ENCODE assay signal across 16 cellular contexts in genomic region chr16:47939690-47940089, GRCh38.
A peak's percentile ranks its signal among the peaks of the same experiment; 100 is the strongest.
DNase-seq lines count a peak whose midpoint lies in the region; ATAC-seq and TF ChIP-seq lines count a peak whose summit lies in the region.
"Had no signal": no experiment of that assay in that cellular context is flagged by ENCODE, and none has a peak within 500 bp of the region (broad histone marks: within the 10 kb centered on the region; RNA-seq: fewer than 3 reads in every experiment).

No MANE protein-coding gene starts in this region.

- no peaks in the 10 kb centered on the region for H4K20me1 ChIP-seq in PC-3 (ENCODE audit: low read length)

- H2AFZ ChIP-seq in PC-3 (ENCODE audit: low read length), result 0 out of 2 replicates have a peak overlapping the region, but pooled peaks have one; percentile 18

- DNase-seq in ELF-1 (ENCODE audit: low read depth, low spot score) (peak; percentile 41), M059J (ENCODE audit: low read depth) (peak; percentile 52), PC-3 (peak; percentile 40), epithelial cell of esophagus (ENCODE audit: low read depth) (peak; percentile 20), GDM1 (lab: John Stamatoyannopoulos, UW) (no peak), AML-193 (lab: John Stamatoyannopoulos, UW) (no peak), chondrocyte (ENCODE audit: low spot score) (no peak), vagina (ENCODE audit: extremely low spot score in 2 of 2) (no peak)
- DNase-seq: COR-L47, GF-D8, NCI-H1105 treated with DMSO at 0.1 percent for 48 hours, NCI-H187, NCI-H2107, NCI-H226, OCI-M1 had no signal

- H3K27me3 ChIP-seq in PC-3 (ENCODE audit: low read length) (no peaks in the 10 kb centered on the region), vagina (no peaks in the 10 kb centered on the region)

- H3K4me1 ChIP-seq in PC-3 (ENCODE audit: insufficient read depth, low read length), result no peaks in the 10 kb centered on the region
- H3K4me1 ChIP-seq in vagina, result no peaks in the 10 kb centered on the region

- peaks cover 12% of the 10 kb centered on the region for H3K9me3 Mint-ChIP-seq in chondrocyte (ENCODE audit: low read depth)

- H3K27ac Mint-ChIP-seq in chondrocyte (ENCODE audit: unreplicated experiment), result no peak overlapping the region
- H3K27ac Mint-ChIP-seq: CD14-positive monocyte had no signal

- H3K9me2 ChIP-seq in PC-3 (replicated peaks; ENCODE audit: low read length), result no peaks in the 10 kb centered on the region

- H3K79me2 ChIP-seq in PC-3 (ENCODE audit: low read length), result no peaks in the 10 kb centered on the region

- H3K4me3 ChIP-seq in PC-3 (ENCODE audit: low read length) (no peak overlapping the region), epithelial cell of esophagus (ENCODE audit: low read length) (no peak overlapping the region), vagina (no peak overlapping the region)

- no peaks in the 10 kb centered on the region for H3F3A ChIP-seq in PC-3 (ENCODE audit: low read length, unreplicated experiment)

- H3K27ac ChIP-seq in PC-3 (ENCODE audit: low read length) (no peak overlapping the region), vagina (no peak overlapping the region)

- TF ChIP-seq POLR2A in vagina (IDR thresholded peaks at IDR 0.05), result no peak

- no peak overlapping the region for H3K4me3 Mint-ChIP-seq in chondrocyte (ENCODE audit: unreplicated experiment)
- H3K4me3 Mint-ChIP-seq: CD14-positive monocyte had no signal

- peaks cover 17% of the 10 kb centered on the region for H3K27me3 Mint-ChIP-seq in chondrocyte (ENCODE audit: low read depth)

- no peaks in the 10 kb centered on the region for H3K4me1 Mint-ChIP-seq in chondrocyte (ENCODE audit: low read depth)
- H3K4me1 Mint-ChIP-seq: CD14-positive monocyte had no signal

- intact Hi-C loops in PC-3 (cut with micrococcal nuclease) (no loop called here), vagina (cut with DNase I) (no loop called here)

- no TSS peak for BruUV-seq in PC-3 (replicated peaks; lab: Mats Ljungman, UMichigan)

- no peak overlapping the region for H3K4me2 ChIP-seq in PC-3 (ENCODE audit: low read length)

- POLR2A ChIA-PET in PC-3 (lab: Charles Lee; ENCODE audit: unreplicated experiment), result no interaction called here

- peaks cover 2% of the 10 kb centered on the region for H3K36me3 Mint-ChIP-seq in chondrocyte (ENCODE audit: low read depth)
- H3K36me3 Mint-ChIP-seq: CD14-positive monocyte had no signal

- ATAC-seq in PC-3, result no peak

- no peaks in the 10 kb centered on the region for H3K9me3 ChIP-seq in PC-3 (ENCODE audit: low read length)
- H3K9me3 ChIP-seq in vagina, result no peaks in the 10 kb centered on the region

- CTCF ChIA-PET in PC-3 (lab: Charles Lee), result no interaction called here

- 0 out of 2 replicates have a peak, but pooled peaks have one; percentile 11 for TF ChIP-seq CTCF in PC-3 (conservative IDR thresholded peaks at IDR 0.05; ENCODE audit: low read depth, low read length)
- TF ChIP-seq CTCF in epithelial cell of esophagus (IDR thresholded peaks at IDR 0.05; ENCODE audit: insufficient read depth, low read depth, low read length, missing control alignments), result no peak
- no peak for TF ChIP-seq CTCF in chondrocyte (IDR thresholded peaks at IDR 0.05)
- TF ChIP-seq CTCF in vagina (IDR thresholded peaks at IDR 0.05), result no peak

- H3K9ac ChIP-seq in PC-3 (ENCODE audit: low read length), result no peak overlapping the region

- H3K36me3 ChIP-seq in PC-3 (ENCODE audit: low read depth, low read length) (no peaks in the 10 kb centered on the region), vagina (no peaks in the 10 kb centered on the region)

Comparison
In these comparisons a context has a peak if more than half of its experiments do, and no peak if none do; other contexts are left out.
1. DNase-seq: peak in ELF-1 (single experiment), M059J (single experiment), PC-3 (single experiment) and epithelial cell of esophagus (single experiment); none in GDM1 (single experiment), AML-193 (0 of 2), chondrocyte (single experiment) and vagina (0 of 2).